1 cellular context compared by ENCODE assay signal in genomic region chr9:122900791-122901190, GRCh38.
TF ChIP-seq lines count a peak whose summit lies in the region.

No MANE protein-coding gene starts in this region.

TF ChIP-seq in GM12878, 131 proteins besides CTCF, POLR2A, EP300 and RAD21:
- TF ChIP-seq SUPT20H (IDR thresholded peaks at IDR 0.05; ENCODE audit: borderline replicate concordance, control insufficient read depth, low read depth, low read length) (no peak), BCL11A (IDR thresholded peaks at IDR 0.05; ENCODE audit: low read depth, low read length) (no peak), PAX5 (IDR thresholded peaks at IDR 0.05; ENCODE audit: borderline replicate concordance, low read depth, low read length) (no peak), RAD51 (IDR thresholded peaks at IDR 0.05) (0 out of 2 replicates have a peak, but pooled peaks have one; percentile 29), RELB (IDR thresholded peaks at IDR 0.05; ENCODE audit: low read depth) (peak; percentile 48; the same call in 1 of the 2 replicates), HDGF (IDR thresholded peaks at IDR 0.05) (no peak), ZBTB40 (IDR thresholded peaks at IDR 0.05; ENCODE audit: borderline replicate concordance) (peak; percentile 88), BCL3 (IDR thresholded peaks at IDR 0.05; ENCODE audit: borderline replicate concordance, insufficient read depth, low read depth, low read length, poor library complexity, severe bottlenecking) (no peak), ZBTB4 (CRISPR knock-in tag; IDR thresholded peaks at IDR 0.05) (no peak), CEBPB (IDR thresholded peaks at IDR 0.05; ENCODE audit: borderline replicate concordance in 1 of 2, low read depth in 2 of 2, low read length in 2 of 2) (no peak), GATAD2B (conservative IDR thresholded peaks at IDR 0.05; ENCODE audit: low read depth) (no peak), ZNF687 (IDR thresholded peaks at IDR 0.05) (0 out of 2 replicates have a peak, but pooled peaks have one; percentile 12), MTA2 (IDR thresholded peaks at IDR 0.05; ENCODE audit: low read depth) (no peak), TCF3 (IDR thresholded peaks at IDR 0.05; ENCODE audit: borderline replicate concordance, insufficient read depth, low read depth, low read length) (no peak), KDM1A (IDR thresholded peaks at IDR 0.05; ENCODE audit: borderline replicate concordance) (no peak)
